Comparison of ENCODE assay signal across 1 cellular context in genomic region chr3:72582211-72582878, GRCh38.
A peak's percentile ranks its signal among the peaks of the same experiment; 100 is the strongest.
TF ChIP-seq lines count a peak whose summit lies in the region.

No MANE protein-coding gene starts in this region.

TF ChIP-seq in HepG2, 621 proteins besides CTCF, POLR2A, EP300 and RAD21 (continued from another document and continues in another):
- no peak for TF ChIP-seq ARNT (IDR thresholded peaks at IDR 0.05)
- no peak for TF ChIP-seq CENPX (CRISPR knock-in tag; IDR thresholded peaks at IDR 0.05)
- TF ChIP-seq HDAC1 (CRISPR knock-in tag; IDR thresholded peaks at IDR 0.05), result peak; percentile 15; the same call in 1 of the 2 replicates
- 0 out of 2 replicates have a peak, but pooled peaks have one; percentile 70 for TF ChIP-seq ZNF280D (CRISPR knock-in tag; IDR thresholded peaks at IDR 0.05)
- TF ChIP-seq, protein P1, sequence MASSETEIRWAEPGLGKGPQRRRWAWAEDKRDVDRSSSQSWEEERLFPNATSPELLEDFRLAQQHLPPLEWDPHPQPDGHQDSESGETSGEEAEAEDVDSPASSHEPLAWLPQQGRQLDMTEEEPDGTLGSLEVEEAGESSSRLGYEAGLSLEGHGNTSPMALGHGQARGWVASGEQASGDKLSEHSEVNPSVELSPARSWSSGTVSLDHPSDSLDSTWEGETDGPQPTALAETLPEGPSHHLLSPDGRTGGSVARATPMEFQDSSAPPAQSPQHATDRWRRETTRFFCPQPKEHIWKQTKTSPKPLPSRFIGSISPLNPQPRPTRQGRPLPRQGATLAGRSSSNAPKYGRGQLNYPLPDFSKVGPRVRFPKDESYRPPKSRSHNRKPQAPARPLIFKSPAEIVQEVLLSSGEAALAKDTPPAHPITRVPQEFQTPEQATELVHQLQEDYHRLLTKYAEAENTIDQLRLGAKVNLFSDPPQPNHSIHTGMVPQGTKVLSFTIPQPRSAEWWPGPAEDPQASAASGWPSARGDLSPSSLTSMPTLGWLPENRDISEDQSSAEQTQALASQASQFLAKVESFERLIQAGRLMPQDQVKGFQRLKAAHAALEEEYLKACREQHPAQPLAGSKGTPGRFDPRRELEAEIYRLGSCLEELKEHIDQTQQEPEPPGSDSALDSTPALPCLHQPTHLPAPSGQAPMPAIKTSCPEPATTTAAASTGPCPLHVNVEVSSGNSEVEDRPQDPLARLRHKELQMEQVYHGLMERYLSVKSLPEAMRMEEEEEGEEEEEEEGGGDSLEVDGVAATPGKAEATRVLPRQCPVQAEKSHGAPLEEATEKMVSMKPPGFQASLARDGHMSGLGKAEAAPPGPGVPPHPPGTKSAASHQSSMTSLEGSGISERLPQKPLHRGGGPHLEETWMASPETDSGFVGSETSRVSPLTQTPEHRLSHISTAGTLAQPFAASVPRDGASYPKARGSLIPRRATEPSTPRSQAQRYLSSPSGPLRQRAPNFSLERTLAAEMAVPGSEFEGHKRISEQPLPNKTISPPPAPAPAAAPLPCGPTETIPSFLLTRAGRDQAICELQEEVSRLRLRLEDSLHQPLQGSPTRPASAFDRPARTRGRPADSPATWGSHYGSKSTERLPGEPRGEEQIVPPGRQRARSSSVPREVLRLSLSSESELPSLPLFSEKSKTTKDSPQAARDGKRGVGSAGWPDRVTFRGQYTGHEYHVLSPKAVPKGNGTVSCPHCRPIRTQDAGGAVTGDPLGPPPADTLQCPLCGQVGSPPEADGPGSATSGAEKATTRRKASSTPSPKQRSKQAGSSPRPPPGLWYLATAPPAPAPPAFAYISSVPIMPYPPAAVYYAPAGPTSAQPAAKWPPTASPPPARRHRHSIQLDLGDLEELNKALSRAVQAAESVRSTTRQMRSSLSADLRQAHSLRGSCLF (CRISPR knock-in tag; IDR thresholded peaks at IDR 0.05; ENCODE audit: borderline replicate concordance), result no peak
- peak; percentile 63; the same call in 1 of the 2 replicates for TF ChIP-seq ZNF124 (CRISPR knock-in tag; IDR thresholded peaks at IDR 0.05)
- TF ChIP-seq LCORL (IDR thresholded peaks at IDR 0.05), result no peak
- peak; percentile 71 for TF ChIP-seq LCORL (CRISPR knock-in tag; IDR thresholded peaks at IDR 0.05)
- TF ChIP-seq HNRNPH1 (optimal IDR thresholded peaks at IDR 0.05; ENCODE audit: low read depth, low read length), result no peak
- no peak for TF ChIP-seq ZNF180 (CRISPR knock-in tag; IDR thresholded peaks at IDR 0.05; ENCODE audit: borderline replicate concordance, low read depth)
- no peak for TF ChIP-seq ZSCAN21 (CRISPR knock-in tag; IDR thresholded peaks at IDR 0.05; ENCODE audit: borderline replicate concordance)
- TF ChIP-seq IKZF5 (CRISPR knock-in tag; IDR thresholded peaks at IDR 0.05), result peak; percentile 52
- TF ChIP-seq, protein P2, sequence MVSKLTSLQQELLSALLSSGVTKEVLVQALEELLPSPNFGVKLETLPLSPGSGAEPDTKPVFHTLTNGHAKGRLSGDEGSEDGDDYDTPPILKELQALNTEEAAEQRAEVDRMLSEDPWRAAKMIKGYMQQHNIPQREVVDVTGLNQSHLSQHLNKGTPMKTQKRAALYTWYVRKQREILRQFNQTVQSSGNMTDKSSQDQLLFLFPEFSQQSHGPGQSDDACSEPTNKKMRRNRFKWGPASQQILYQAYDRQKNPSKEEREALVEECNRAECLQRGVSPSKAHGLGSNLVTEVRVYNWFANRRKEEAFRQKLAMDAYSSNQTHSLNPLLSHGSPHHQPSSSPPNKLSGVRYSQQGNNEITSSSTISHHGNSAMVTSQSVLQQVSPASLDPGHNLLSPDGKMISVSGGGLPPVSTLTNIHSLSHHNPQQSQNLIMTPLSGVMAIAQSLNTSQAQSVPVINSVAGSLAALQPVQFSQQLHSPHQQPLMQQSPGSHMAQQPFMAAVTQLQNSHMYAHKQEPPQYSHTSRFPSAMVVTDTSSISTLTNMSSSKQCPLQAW (CRISPR knock-in tag; IDR thresholded peaks at IDR 0.05), result peak; percentile 62; the same call in 1 of the 2 replicates
- TF ChIP-seq PCBP1 (IDR thresholded peaks at IDR 0.05; ENCODE audit: borderline replicate concordance, low read depth, low read length), result no peak
- no peak for TF ChIP-seq CREB1 (IDR thresholded peaks at IDR 0.05)
- no peak for TF ChIP-seq CREB1 (CRISPR knock-in tag; IDR thresholded peaks at IDR 0.05)
- peak; percentile 79 for TF ChIP-seq NR2F6 (IDR thresholded peaks at IDR 0.05)
- peak; percentile 86 for TF ChIP-seq NR2F6 (CRISPR knock-in tag; IDR thresholded peaks at IDR 0.05)
- TF ChIP-seq ZNF746 (CRISPR knock-in tag; IDR thresholded peaks at IDR 0.05), result no peak
- TF ChIP-seq ZNF512 (CRISPR knock-in tag; IDR thresholded peaks at IDR 0.05), result no peak
- no peak for TF ChIP-seq HOXA7 (CRISPR knock-in tag; IDR thresholded peaks at IDR 0.05)
- TF ChIP-seq ZNF10 (CRISPR knock-in tag; IDR thresholded peaks at IDR 0.05; ENCODE audit: borderline replicate concordance, low read depth), result no peak
- TF ChIP-seq ZUFSP (CRISPR knock-in tag; IDR thresholded peaks at IDR 0.05; ENCODE audit: borderline replicate concordance), result no peak
- TF ChIP-seq SKIL (CRISPR knock-in tag; IDR thresholded peaks at IDR 0.05; ENCODE audit: borderline replicate concordance), result peak; percentile 71; the same call in 1 of the 2 replicates
- TF ChIP-seq RFX3 (CRISPR knock-in tag; IDR thresholded peaks at IDR 0.05), result no peak
- TF ChIP-seq, protein P3, sequence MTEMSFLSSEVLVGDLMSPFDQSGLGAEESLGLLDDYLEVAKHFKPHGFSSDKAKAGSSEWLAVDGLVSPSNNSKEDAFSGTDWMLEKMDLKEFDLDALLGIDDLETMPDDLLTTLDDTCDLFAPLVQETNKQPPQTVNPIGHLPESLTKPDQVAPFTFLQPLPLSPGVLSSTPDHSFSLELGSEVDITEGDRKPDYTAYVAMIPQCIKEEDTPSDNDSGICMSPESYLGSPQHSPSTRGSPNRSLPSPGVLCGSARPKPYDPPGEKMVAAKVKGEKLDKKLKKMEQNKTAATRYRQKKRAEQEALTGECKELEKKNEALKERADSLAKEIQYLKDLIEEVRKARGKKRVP (CRISPR knock-in tag; IDR thresholded peaks at IDR 0.05), result no peak
- no peak for TF ChIP-seq ZNF558 (CRISPR knock-in tag; IDR thresholded peaks at IDR 0.05; ENCODE audit: borderline replicate concordance)
- no peak for TF ChIP-seq TEAD2 (CRISPR knock-in tag; IDR thresholded peaks at IDR 0.05)
- peak; percentile 77; the same call in 1 of the 2 replicates for TF ChIP-seq ZNF609 (CRISPR knock-in tag; IDR thresholded peaks at IDR 0.05; ENCODE audit: borderline replicate concordance)
- no peak for TF ChIP-seq HDAC6 (IDR thresholded peaks at IDR 0.05; ENCODE audit: low read depth, low read length)
- peak; percentile 90 for TF ChIP-seq BCL6 (CRISPR knock-in tag; IDR thresholded peaks at IDR 0.05)
- no peak for TF ChIP-seq ZFYVE20 (CRISPR knock-in tag; IDR thresholded peaks at IDR 0.05; ENCODE audit: borderline replicate concordance, low read depth)
- no peak for TF ChIP-seq ATAD3A (CRISPR knock-in tag; IDR thresholded peaks at IDR 0.05)
- no peak for TF ChIP-seq ZNF354B (CRISPR knock-in tag; IDR thresholded peaks at IDR 0.05)
- TF ChIP-seq RFXAP (CRISPR knock-in tag; IDR thresholded peaks at IDR 0.05; ENCODE audit: borderline replicate concordance), result no peak
- TF ChIP-seq CBX5 (CRISPR knock-in tag; IDR thresholded peaks at IDR 0.05; ENCODE audit: borderline replicate concordance), result no peak
- TF ChIP-seq SRSF9 (IDR thresholded peaks at IDR 0.05; ENCODE audit: borderline replicate concordance, insufficient read depth, low read depth, low read length, poor library complexity, severe bottlenecking), result no peak
